ENCODE assay signal across 18 cellular contexts in genomic region chr17:16072031-16072430, GRCh38.
A peak's percentile ranks its signal among the peaks of the same experiment; 100 is the strongest.
DNase-seq lines count a peak whose midpoint lies in the region; ATAC-seq and FAIRE-seq lines count a peak whose summit lies in the region.
"Had no signal": no experiment of that assay in that cellular context is flagged by ENCODE, and none has a peak within 500 bp of the region (broad histone marks: within the 10 kb centered on the region; RNA-seq: fewer than 3 reads in every experiment).

No MANE protein-coding gene starts in this region.

- H3K27me3 ChIP-seq in CD4-positive, CD25-positive, alpha-beta regulatory T cell (ENCODE audit: control insufficient read depth, insufficient read depth, low read length), result no peaks in the 10 kb centered on the region
- H3K27me3 ChIP-seq: BLaER1 treated with 17β-estradiol and CSF1 and Interleukin-3, amounts not matched to agents 10 nM and 100 nM had no signal

- no peak overlapping the region for H3K9ac ChIP-seq in SK-N-MC (ENCODE audit: insufficient read length)
- H3K9ac ChIP-seq: BLaER1 treated with 17β-estradiol and CSF1 and Interleukin-3, amounts not matched to agents 10 nM and 100 nM; KMS-11 had no signal

- H3K4me1 Mint-ChIP-seq in CD4-positive, CD25-positive, alpha-beta regulatory T cell, result peaks cover 0 to 10% (median 4%) of the 10 kb centered on the region in 4 donors
- no peaks in the 10 kb centered on the region for H3K4me1 Mint-ChIP-seq in memory B cell
- H3K4me1 Mint-ChIP-seq in activated CD4-positive, alpha-beta memory T cell treated with anti-CD3 and anti-CD28 coated beads, Interleukin-2, amount 10 ng/mL, durations not matched to agents 7 days and 5 days, result no peaks in the 10 kb centered on the region
- H3K4me1 Mint-ChIP-seq: B cell had no signal

- no peak for DNase-seq in CD4-positive, CD25-positive, alpha-beta regulatory T cell
- DNase-seq in HTR-8/SVneo (ENCODE audit: insufficient read length, low spot score) (no peak), SK-N-MC (ENCODE audit: low read depth, low spot score) (no peak), memory B cell (ENCODE audit: low spot score in 2 of 2) (no peak), HCEC 1CT (no peak)
- DNase-seq in activated effector memory CD4-positive, alpha-beta T cell treated with Interleukin-2 at 50 U/mL for 16 hours, result no peak
- no peak for DNase-seq in activated CD4-positive, alpha-beta memory T cell treated with anti-CD3 and anti-CD28 coated beads, Interleukin-2, amount 10 ng/mL, durations not matched to agents 7 days and 5 days
- DNase-seq: Caco-2; CD8-positive, alpha-beta memory T cell; GOT3; H7 had no signal

- FAIRE-seq in HTR-8/SVneo (lab: Jason Lieb, UNC), result peak; percentile 40
- FAIRE-seq: D721Med, G401.6, GM12891, GM18507 had no signal

- POLR2A ChIA-PET in activated CD4-positive, alpha-beta memory T cell treated with anti-CD3 and anti-CD28 coated beads, Interleukin-2, amount 10 ng/mL, durations not matched to agents 7 days and 5 days (lab: Charles Lee), result interaction anchor here (0.6 kb wide), 2 partner anchors 102 to 140 kb away, joined by 4 to 5 read pairs; no protein-coding TSS in a partner anchor

- peaks cover 94% of the 10 kb centered on the region for H3K36me3 ChIP-seq in CD4-positive, CD25-positive, alpha-beta regulatory T cell (ENCODE audit: control insufficient read depth, insufficient read depth, low read length)
- H3K36me3 ChIP-seq in SK-N-MC (ENCODE audit: insufficient read depth, low read length), result peaks cover 50% of the 10 kb centered on the region

- no peaks in the 10 kb centered on the region for H3K9me3 ChIP-seq in CD4-positive, CD25-positive, alpha-beta regulatory T cell (ENCODE audit: control insufficient read depth in 2 of 2, low read length in 2 of 2)
- H3K9me3 ChIP-seq in SK-N-MC (ENCODE audit: low read depth, low read length), result no peaks in the 10 kb centered on the region
- H3K9me3 ChIP-seq: BLaER1 treated with 17β-estradiol and CSF1 and Interleukin-3, amounts not matched to agents 10 nM and 100 nM; Caco-2 had no signal

- H3K27ac Mint-ChIP-seq in CD4-positive, CD25-positive, alpha-beta regulatory T cell, result peak overlapping the region in 2 of 3 donors; percentile 7 to 65
- peak overlapping the region; percentile 8 for H3K27ac Mint-ChIP-seq in memory B cell
- H3K27ac Mint-ChIP-seq in activated CD4-positive, alpha-beta memory T cell treated with anti-CD3 and anti-CD28 coated beads, Interleukin-2, amount 10 ng/mL, durations not matched to agents 7 days and 5 days, result no peak overlapping the region
- H3K27ac Mint-ChIP-seq: B cell had no signal

- H3K27me3 Mint-ChIP-seq in CD4-positive, CD25-positive, alpha-beta regulatory T cell, result no peaks in the 10 kb centered on the region
- H3K27me3 Mint-ChIP-seq in memory B cell, result no peaks in the 10 kb centered on the region
- H3K27me3 Mint-ChIP-seq in activated CD4-positive, alpha-beta memory T cell treated with anti-CD3 and anti-CD28 coated beads, Interleukin-2, amount 10 ng/mL, durations not matched to agents 7 days and 5 days, result no peaks in the 10 kb centered on the region
- H3K27me3 Mint-ChIP-seq: B cell; CD8-positive, alpha-beta memory T cell had no signal

- CTCF ChIA-PET in activated CD4-positive, alpha-beta memory T cell treated with anti-CD3 and anti-CD28 coated beads, Interleukin-2, amount 10 ng/mL, durations not matched to agents 7 days and 5 days (lab: Charles Lee), result interaction anchor here (1.0 kb wide), 1 partner anchor 10 kb away, joined by 3 read pairs; no protein-coding TSS in a partner anchor

- H3K27ac ChIP-seq in CD4-positive, CD25-positive, alpha-beta regulatory T cell (ENCODE audit: insufficient read depth, low read length, poor library complexity, severe bottlenecking), result no peak overlapping the region
- peak overlapping the region; percentile 42; the same call in 1 of the 2 replicates for H3K27ac ChIP-seq in SK-N-MC
- H3K27ac ChIP-seq: BLaER1 treated with 17β-estradiol and CSF1 and Interleukin-3, amounts not matched to agents 10 nM and 100 nM; KMS-11 had no signal

- H3K36me3 Mint-ChIP-seq in CD4-positive, CD25-positive, alpha-beta regulatory T cell, result peaks cover 71% of the 10 kb centered on the region
- H3K36me3 Mint-ChIP-seq in memory B cell, result peaks cover 28% of the 10 kb centered on the region
- peaks cover 71% of the 10 kb centered on the region for H3K36me3 Mint-ChIP-seq in activated CD4-positive, alpha-beta memory T cell treated with anti-CD3 and anti-CD28 coated beads, Interleukin-2, amount 10 ng/mL, durations not matched to agents 7 days and 5 days (ENCODE audit: low read depth)

- H3K4me3 Mint-ChIP-seq in CD4-positive, CD25-positive, alpha-beta regulatory T cell, result no peak overlapping the region
- H3K4me3 Mint-ChIP-seq in memory B cell, result no peak overlapping the region
- no peak overlapping the region for H3K4me3 Mint-ChIP-seq in activated CD4-positive, alpha-beta memory T cell treated with anti-CD3 and anti-CD28 coated beads, Interleukin-2, amount 10 ng/mL, durations not matched to agents 7 days and 5 days
- H3K4me3 Mint-ChIP-seq: B cell; CD8-positive, alpha-beta memory T cell had no signal

- no peak for ATAC-seq in CD4-positive, CD25-positive, alpha-beta regulatory T cell (ENCODE audit: low read depth in 2 of 2)
- ATAC-seq in memory B cell (ENCODE audit: low read depth), result no peak

- peaks cover 0 to 2% (median 0%) of the 10 kb centered on the region in 7 donors for H3K9me3 Mint-ChIP-seq in CD4-positive, CD25-positive, alpha-beta regulatory T cell
- no peaks in the 10 kb centered on the region for H3K9me3 Mint-ChIP-seq in memory B cell
- no peaks in the 10 kb centered on the region for H3K9me3 Mint-ChIP-seq in activated CD4-positive, alpha-beta memory T cell treated with anti-CD3 and anti-CD28 coated beads, Interleukin-2, amount 10 ng/mL, durations not matched to agents 7 days and 5 days
- H3K9me3 Mint-ChIP-seq: CD8-positive, alpha-beta memory T cell had no signal

- no peaks in the 10 kb centered on the region for H3K4me1 ChIP-seq in CD4-positive, CD25-positive, alpha-beta regulatory T cell (ENCODE audit: control insufficient read depth, insufficient read depth, low read length, poor library complexity, severe bottlenecking)
- H3K4me1 ChIP-seq: BLaER1 treated with 17β-estradiol and CSF1 and Interleukin-3, amounts not matched to agents 10 nM and 100 nM; Caco-2 had no signal

- H3K4me3 ChIP-seq in CD4-positive, CD25-positive, alpha-beta regulatory T cell (ENCODE audit: low read depth, low read length), result no peak overlapping the region
- no peak overlapping the region for H3K4me3 ChIP-seq in SK-N-MC
- H3K4me3 ChIP-seq: BLaER1 treated with 17β-estradiol and CSF1 and Interleukin-3, amounts not matched to agents 10 nM and 100 nM had no signal
